24 cellular contexts compared by ENCODE assay signal in genomic region chr5:8081179-8081578, GRCh38.
A peak's percentile ranks its signal among the peaks of the same experiment; 100 is the strongest.
DNase-seq lines count a peak whose midpoint lies in the region; ATAC-seq and TF ChIP-seq lines count a peak whose summit lies in the region.
"Had no signal": no experiment of that assay in that cellular context is flagged by ENCODE, and none has a peak within 500 bp of the region (broad histone marks: within the 10 kb centered on the region; RNA-seq: fewer than 3 reads in every experiment).

No MANE protein-coding gene starts in this region.

- intact Hi-C loops in activated CD4-positive, alpha-beta T cell treated with anti-CD3 and anti-CD28 coated beads for 36 hours (cut with DNase I, micrococcal nuclease) = no loop called here

- H3K36me3 Mint-ChIP-seq in stimulated activated memory B cell treated with anti-CD40 and anti-IgM and Interleukin-4, amounts not matched to agents 10 μg/mL and 1 μg/mL and 100 μg/mL, for 72 hours = no peaks in the 10 kb centered on the region
- no peaks in the 10 kb centered on the region for H3K36me3 Mint-ChIP-seq in type B pancreatic cell
- H3K36me3 Mint-ChIP-seq in activated CD4-positive, alpha-beta T cell treated with anti-CD3 and anti-CD28 coated beads for 36 hours (ENCODE audit: low read depth) = no peaks in the 10 kb centered on the region

- H3K27me3 Mint-ChIP-seq in stimulated activated memory B cell treated with anti-CD40 and anti-IgM and Interleukin-4, amounts not matched to agents 10 μg/mL and 1 μg/mL and 100 μg/mL, for 72 hours = no peaks in the 10 kb centered on the region
- H3K27me3 Mint-ChIP-seq in type B pancreatic cell = peaks cover 4% of the 10 kb centered on the region
- no peaks in the 10 kb centered on the region for H3K27me3 Mint-ChIP-seq in activated CD4-positive, alpha-beta T cell treated with anti-CD3 and anti-CD28 coated beads for 36 hours

- ATAC-seq in stimulated activated memory B cell treated with anti-CD40 and anti-IgM and Interleukin-4, amounts not matched to agents 10 μg/mL and 1 μg/mL and 100 μg/mL, for 72 hours = peak; percentile 57
- ATAC-seq in activated CD4-positive, alpha-beta T cell treated with anti-CD3 and anti-CD28 coated beads for 36 hours = no peak
- ATAC-seq: A549; activated T-cell treated with anti-CD3 and anti-CD28 coated beads, Interleukin-2, amount 50 U/mL, for 4 hours; foreskin keratinocyte; GM12878; K562; left colon; psoas muscle; SK-N-SH treated with all-trans-retinoic acid at 6 μM for 48 hours had no signal

- peaks cover 9% of the 10 kb centered on the region for H3K4me1 Mint-ChIP-seq in stimulated activated memory B cell treated with anti-CD40 and anti-IgM and Interleukin-4, amounts not matched to agents 10 μg/mL and 1 μg/mL and 100 μg/mL, for 72 hours
- H3K4me1 Mint-ChIP-seq in type B pancreatic cell (ENCODE audit: unreplicated experiment) = peaks cover 7% of the 10 kb centered on the region
- no peaks in the 10 kb centered on the region for H3K4me1 Mint-ChIP-seq in activated CD4-positive, alpha-beta T cell treated with anti-CD3 and anti-CD28 coated beads for 36 hours

- DNase-seq in NCI-H2107 treated with DMSO at 0.1 percent for 48 hours (lab: John Stamatoyannopoulos, UW; ENCODE audit: unreplicated experiment) (peak; percentile 98), NCI-H2107 (lab: John Stamatoyannopoulos, UW) (no peak), NCI-H187 (lab: John Stamatoyannopoulos, UW) (peak; percentile 61 to 74), NCI-H748 treated with DMSO at 0.1 percent for 48 hours (lab: John Stamatoyannopoulos, UW) (peak; percentile 91), type B pancreatic cell (ENCODE audit: extremely low spot score, unreplicated experiment) (no peak), GF-D8 (lab: John Stamatoyannopoulos, UW) (no peak)
- DNase-seq in activated CD4-positive, alpha-beta T cell treated with anti-CD3 and anti-CD28 coated beads for 36 hours = no peak
- DNase-seq: activated naive CD4-positive, alpha-beta T cell; activated T-cell treated with anti-CD3 and anti-CD28 coated beads, Interleukin-2, amount 50 U/mL, for 4 hours; DMS79; effector CD8-positive, alpha-beta T cell; foreskin keratinocyte; H7; left colon; mesendoderm; NCI-H226; psoas muscle; stimulated activated CD8-positive, alpha-beta memory T cell treated with anti-CD3 and anti-CD28 coated beads, Interleukin-4, amount 100 ng/mL, for 48 hours; T-helper 2 cell had no signal

- CTCF ChIA-PET in activated CD4-positive, alpha-beta T cell treated with anti-CD3 and anti-CD28 coated beads for 36 hours (lab: Charles Lee) = no interaction called here

- no peak overlapping the region for H3K4me3 Mint-ChIP-seq in stimulated activated memory B cell treated with anti-CD40 and anti-IgM and Interleukin-4, amounts not matched to agents 10 μg/mL and 1 μg/mL and 100 μg/mL, for 72 hours
- no peak overlapping the region for H3K4me3 Mint-ChIP-seq in type B pancreatic cell
- no peak overlapping the region for H3K4me3 Mint-ChIP-seq in activated CD4-positive, alpha-beta T cell treated with anti-CD3 and anti-CD28 coated beads for 36 hours
- H3K4me3 Mint-ChIP-seq: activated T-cell treated with anti-CD3 and anti-CD28 coated beads, Interleukin-2, amount 50 U/mL, for 4 hours had no signal

- TF ChIP-seq CTCF in type B pancreatic cell (conservative IDR thresholded peaks at IDR 0.05) = no peak

- peak overlapping the region; percentile 40 for H3K27ac Mint-ChIP-seq in stimulated activated memory B cell treated with anti-CD40 and anti-IgM and Interleukin-4, amounts not matched to agents 10 μg/mL and 1 μg/mL and 100 μg/mL, for 72 hours
- H3K27ac Mint-ChIP-seq in type B pancreatic cell = no peak overlapping the region
- H3K27ac Mint-ChIP-seq in activated CD4-positive, alpha-beta T cell treated with anti-CD3 and anti-CD28 coated beads for 36 hours = no peak overlapping the region

- POLR2A ChIA-PET in activated CD4-positive, alpha-beta T cell treated with anti-CD3 and anti-CD28 coated beads for 36 hours (lab: Charles Lee) = no interaction called here

- H3K9me3 Mint-ChIP-seq in stimulated activated memory B cell treated with anti-CD40 and anti-IgM and Interleukin-4, amounts not matched to agents 10 μg/mL and 1 μg/mL and 100 μg/mL, for 72 hours = no peaks in the 10 kb centered on the region
- H3K9me3 Mint-ChIP-seq in type B pancreatic cell = no peaks in the 10 kb centered on the region
- no peaks in the 10 kb centered on the region for H3K9me3 Mint-ChIP-seq in activated CD4-positive, alpha-beta T cell treated with anti-CD3 and anti-CD28 coated beads for 36 hours (ENCODE audit: low read depth)
- H3K9me3 Mint-ChIP-seq: activated T-cell treated with anti-CD3 and anti-CD28 coated beads, Interleukin-2, amount 50 U/mL, for 4 hours had no signal

Comparison
In these comparisons a context has a peak if more than half of its experiments do, and no peak if none do; other contexts are left out.
1. DNase-seq: peak in NCI-H2107 treated with DMSO at 0.1 percent for 48 hours (single experiment), NCI-H187 (2 of 2) and NCI-H748 treated with DMSO at 0.1 percent for 48 hours (single experiment); none in NCI-H2107 (single experiment), type B pancreatic cell (single experiment), GF-D8 (single experiment) and activated CD4-positive, alpha-beta T cell treated with anti-CD3 and anti-CD28 coated beads for 36 hours (single experiment).